ENCODE assay signal across 14 cellular contexts in genomic region chr5:139849501-139849900, GRCh38. TPM values are rescaled to one million over a fixed set of nuclear protein-coding genes. Genes with fewer than 3 reads are reported as not detected.
DNase-seq lines count a peak whose midpoint lies in the region; ATAC-seq and TF ChIP-seq lines count a peak whose summit lies in the region.
"Had no signal": no experiment of that assay in that cellular context is flagged by ENCODE, and none has a peak within 500 bp of the region (broad histone marks: within the 10 kb centered on the region; RNA-seq: fewer than 3 reads in every experiment).

No MANE protein-coding gene starts in this region.

- H3K27ac ChIP-seq in right atrium auricular region: no peak overlapping the region
- H3K27ac ChIP-seq in naive thymus-derived CD4-positive, alpha-beta T cell (ENCODE audit: low read depth, low read length): no peak overlapping the region
- peak overlapping the region; percentile 24 for H3K27ac ChIP-seq in upper lobe of right lung
- H3K27ac ChIP-seq in PC-3 (ENCODE audit: low read length): no peak overlapping the region
- H3K27ac ChIP-seq: brain microvascular endothelial cell had no signal

- no peak overlapping the region for H2AFZ ChIP-seq in PC-3 (ENCODE audit: low read length)

- no TSS peak for BruUV-seq in PC-3 (replicated peaks; lab: Mats Ljungman, UMichigan)

- H3K9ac ChIP-seq in PC-3 (ENCODE audit: low read length): no peak overlapping the region
- H3K9ac ChIP-seq: SK-N-SH had no signal

- POLR2A ChIA-PET in naive thymus-derived CD4-positive, alpha-beta T cell (lab: Charles Lee): interaction anchor here (0.6 to 2.1 kb wide), 4 partner anchors 13 to 551 kb away, joined by 3 to 7 read pairs (median 4); no protein-coding TSS in a partner anchor
- POLR2A ChIA-PET in PC-3 (lab: Charles Lee; ENCODE audit: unreplicated experiment): interaction anchor here (0.6 kb wide), 1 partner anchor 208 kb away, joined by 4 read pairs; no protein-coding TSS in a partner anchor

- intact Hi-C loops in left ventricle myocardium superior (cut with micrococcal nuclease): no loop called here
- intact Hi-C loops in activated T-helper 2 cell treated with anti-CD3 and anti-CD28 coated beads, Interferon-gamma antibody, Interleukin-2, Interleukin-4, amounts not matched to agents 10 μg/mL and 5 μg/mL and 100 μg/mL, durations not matched to agents 14 hours and 24 hours and 36 hours (cut with micrococcal nuclease): no loop called here
- intact Hi-C loops in naive thymus-derived CD4-positive, alpha-beta T cell (cut with micrococcal nuclease): loop anchor here (2.0 to 10.0 kb wide), 6 partner anchors 115 to 555 kb away; partner anchors contain the start of gene MATR3 (in 1 of the 2)
- intact Hi-C loops in upper lobe of right lung (cut with DNase I): no loop called here
- intact Hi-C loops in PC-3 (cut with micrococcal nuclease): no loop called here

- H3K9me3 ChIP-seq in right atrium auricular region: no peaks in the 10 kb centered on the region
- H3K9me3 ChIP-seq in naive thymus-derived CD4-positive, alpha-beta T cell (ENCODE audit: control insufficient read depth in 2 of 3, low read length in 3 of 3): no peaks in the 10 kb centered on the region
- H3K9me3 ChIP-seq in upper lobe of right lung: no peaks in the 10 kb centered on the region
- H3K9me3 ChIP-seq in PC-3 (ENCODE audit: low read length): no peaks in the 10 kb centered on the region
- H3K9me3 ChIP-seq: HAP-1, SK-N-SH had no signal

- H3K36me3 ChIP-seq in right atrium auricular region: no peaks in the 10 kb centered on the region
- H3K36me3 ChIP-seq in naive thymus-derived CD4-positive, alpha-beta T cell (ENCODE audit: control insufficient read depth in 2 of 3, insufficient read depth in 3 of 3, low read length in 3 of 3): no peaks in the 10 kb centered on the region
- H3K36me3 ChIP-seq in upper lobe of right lung: no peaks in the 10 kb centered on the region
- no peaks in the 10 kb centered on the region for H3K36me3 ChIP-seq in PC-3 (ENCODE audit: low read depth, low read length)
- H3K36me3 ChIP-seq: brain microvascular endothelial cell, HAP-1 had no signal

- no peak overlapping the region for H3K4me3 ChIP-seq in right atrium auricular region
- H3K4me3 ChIP-seq in naive thymus-derived CD4-positive, alpha-beta T cell (ENCODE audit: low read length): no peak overlapping the region
- H3K4me3 ChIP-seq in upper lobe of right lung: no peak overlapping the region
- H3K4me3 ChIP-seq in PC-3 (ENCODE audit: low read length): no peak overlapping the region
- H3K4me3 ChIP-seq: HAP-1 had no signal

- no peaks in the 10 kb centered on the region for H3F3A ChIP-seq in PC-3 (ENCODE audit: low read length, unreplicated experiment)

- H3K79me2 ChIP-seq in PC-3 (ENCODE audit: low read length): no peaks in the 10 kb centered on the region

- H3K9me2 ChIP-seq in PC-3 (replicated peaks; ENCODE audit: low read length): no peaks in the 10 kb centered on the region
- H3K9me2 ChIP-seq: SK-N-SH had no signal

- no peaks in the 10 kb centered on the region for H4K20me1 ChIP-seq in PC-3 (ENCODE audit: low read length)

- ATAC-seq in left ventricle myocardium superior: no peak
- no peak for ATAC-seq in naive thymus-derived CD4-positive, alpha-beta T cell
- ATAC-seq in upper lobe of right lung: no peak
- ATAC-seq in PC-3: no peak

- H3K4me3 Mint-ChIP-seq in activated T-helper 2 cell treated with anti-CD3 and anti-CD28 coated beads, Interferon-gamma antibody, Interleukin-2, Interleukin-4, amounts not matched to agents 10 μg/mL and 5 μg/mL and 100 μg/mL, durations not matched to agents 14 hours and 24 hours and 36 hours (ENCODE audit: low read depth): peak overlapping the region; percentile 34
- H3K4me3 Mint-ChIP-seq in naive thymus-derived CD4-positive, alpha-beta T cell: peak overlapping the region; percentile 12 to 84 (median 76)

- peaks cover 37% of the 10 kb centered on the region for H3K27me3 Mint-ChIP-seq in activated T-helper 2 cell treated with anti-CD3 and anti-CD28 coated beads, Interferon-gamma antibody, Interleukin-2, Interleukin-4, amounts not matched to agents 10 μg/mL and 5 μg/mL and 100 μg/mL, durations not matched to agents 14 hours and 24 hours and 36 hours (ENCODE audit: low read depth)
- peaks cover 2 to 50% (median 6%) of the 10 kb centered on the region in 5 donors for H3K27me3 Mint-ChIP-seq in naive thymus-derived CD4-positive, alpha-beta T cell

- H3K27me3 ChIP-seq in right atrium auricular region (no peaks in the 10 kb centered on the region), upper lobe of right lung (peaks cover 9% of the 10 kb centered on the region), PC-3 (ENCODE audit: low read length) (no peaks in the 10 kb centered on the region)
- H3K27me3 ChIP-seq in naive thymus-derived CD4-positive, alpha-beta T cell (ENCODE audit: control insufficient read depth in 2 of 2, insufficient read depth in 2 of 2, low read length in 2 of 2): no peaks in the 10 kb centered on the region

- no peak overlapping the region for H3K27ac Mint-ChIP-seq in activated T-helper 2 cell treated with anti-CD3 and anti-CD28 coated beads, Interferon-gamma antibody, Interleukin-2, Interleukin-4, amounts not matched to agents 10 μg/mL and 5 μg/mL and 100 μg/mL, durations not matched to agents 14 hours and 24 hours and 36 hours
- H3K27ac Mint-ChIP-seq in naive thymus-derived CD4-positive, alpha-beta T cell: peak overlapping the region in 8 of 9 donors; percentile 68 to 86 (median 77)

- peaks cover 0 to 17% of the 10 kb centered on the region in 2 donors for H3K4me1 ChIP-seq in right atrium auricular region
- peaks cover 0 to 5% of the 10 kb centered on the region in 2 donors for H3K4me1 ChIP-seq in naive thymus-derived CD4-positive, alpha-beta T cell (ENCODE audit: control insufficient read depth in 2 of 2, insufficient read depth in 2 of 2, low read length in 2 of 2)
- peaks cover 10% of the 10 kb centered on the region for H3K4me1 ChIP-seq in upper lobe of right lung
- H3K4me1 ChIP-seq in PC-3 (ENCODE audit: insufficient read depth, low read length): no peaks in the 10 kb centered on the region
- H3K4me1 ChIP-seq: HAP-1 had no signal

- CTCF ChIA-PET in naive thymus-derived CD4-positive, alpha-beta T cell (lab: Charles Lee): interaction anchor here (0.6 to 1.4 kb wide), 2 partner anchors 10 to 267 kb away, joined by 3 to 5 read pairs; no protein-coding TSS in a partner anchor
- CTCF ChIA-PET in PC-3 (lab: Charles Lee): interaction anchor here (1.5 kb wide), 1 partner anchor 62 kb away, joined by 4 read pairs; no protein-coding TSS in a partner anchor

- H3K9me3 Mint-ChIP-seq in activated T-helper 2 cell treated with anti-CD3 and anti-CD28 coated beads, Interferon-gamma antibody, Interleukin-2, Interleukin-4, amounts not matched to agents 10 μg/mL and 5 μg/mL and 100 μg/mL, durations not matched to agents 14 hours and 24 hours and 36 hours: no peaks in the 10 kb centered on the region
- no peaks in the 10 kb centered on the region for H3K9me3 Mint-ChIP-seq in naive thymus-derived CD4-positive, alpha-beta T cell

- H3K4me2 ChIP-seq in PC-3 (ENCODE audit: low read length): no peak overlapping the region
- H3K4me2 ChIP-seq: SK-N-SH had no signal

- DNase-seq in left ventricle myocardium superior: peak; percentile 18
- DNase-seq in right atrium auricular region (ENCODE audit: low spot score): no peak
- DNase-seq in activated T-helper 2 cell treated with anti-CD3 and anti-CD28 coated beads, Interferon-gamma antibody, Interleukin-2, Interleukin-4, amounts not matched to agents 10 μg/mL and 5 μg/mL and 100 μg/mL, durations not matched to agents 14 hours and 24 hours and 36 hours (ENCODE audit: low spot score): no peak
- DNase-seq in naive thymus-derived CD4-positive, alpha-beta T cell: no peak
- peak; percentile 53 for DNase-seq in upper lobe of right lung
- DNase-seq in HUDEP-2 (lab: John Stamatoyannopoulos, UW; ENCODE audit: unreplicated experiment in 76 of 76): no peak
- DNase-seq in T-helper 9 cell: no peak
- DNase-seq in PC-3: no peak
- DNase-seq: brain microvascular endothelial cell, NCI-H1048, NCI-H2227 treated with DMSO at 0.1 percent for 48 hours, SK-N-SH had no signal

- TF ChIP-seq CTCF in right atrium auricular region (IDR thresholded peaks at IDR 0.05) (no peak), upper lobe of right lung (IDR thresholded peaks at IDR 0.05) (no peak), PC-3 (conservative IDR thresholded peaks at IDR 0.05; ENCODE audit: low read depth, low read length) (no peak)

- H3K36me3 Mint-ChIP-seq in activated T-helper 2 cell treated with anti-CD3 and anti-CD28 coated beads, Interferon-gamma antibody, Interleukin-2, Interleukin-4, amounts not matched to agents 10 μg/mL and 5 μg/mL and 100 μg/mL, durations not matched to agents 14 hours and 24 hours and 36 hours (ENCODE audit: low read depth): no peaks in the 10 kb centered on the region
- H3K36me3 Mint-ChIP-seq in naive thymus-derived CD4-positive, alpha-beta T cell: no peaks in the 10 kb centered on the region

- peaks cover 4% of the 10 kb centered on the region for H3K4me1 Mint-ChIP-seq in activated T-helper 2 cell treated with anti-CD3 and anti-CD28 coated beads, Interferon-gamma antibody, Interleukin-2, Interleukin-4, amounts not matched to agents 10 μg/mL and 5 μg/mL and 100 μg/mL, durations not matched to agents 14 hours and 24 hours and 36 hours (ENCODE audit: low read depth)
- peaks cover 6 to 20% (median 17%) of the 10 kb centered on the region in 7 donors for H3K4me1 Mint-ChIP-seq in naive thymus-derived CD4-positive, alpha-beta T cell

RNA-seq across cellular contexts. Expression of gene PSD2, which starts 53.9 kb away (rescaled TPM):
- not detected for total RNA-seq in left ventricle myocardium superior
- total RNA-seq in right atrium auricular region: under 1 TPM; 0.12 to 0.19 TPM
- not detected in 2 replicates for total RNA-seq in activated T-helper 2 cell treated with anti-CD3 and anti-CD28 coated beads, Interferon-gamma antibody, Interleukin-2, Interleukin-4, amounts not matched to agents 10 μg/mL and 5 μg/mL and 100 μg/mL, durations not matched to agents 14 hours and 24 hours and 36 hours
- total RNA-seq in naive thymus-derived CD4-positive, alpha-beta T cell: under 1 TPM in 2 of 5 experiments, not detected in 3; 0.05 to 0.42 TPM
- polyA plus RNA-seq in naive thymus-derived CD4-positive, alpha-beta T cell: not detected
- total RNA-seq in upper lobe of right lung: not detected
- not detected in 2 replicates for total RNA-seq in PC-3 (2014; rRNA removed)
- polyA plus RNA-seq: liver had no signal

Comparison
In these comparisons a context has a peak if more than half of its experiments do, and no peak if none do; other contexts are left out.
1. DNase-seq: peak in left ventricle myocardium superior (single experiment) and upper lobe of right lung (single experiment); none in right atrium auricular region (single experiment), activated T-helper 2 cell treated with anti-CD3 and anti-CD28 coated beads, Interferon-gamma antibody, Interleukin-2, Interleukin-4, amounts not matched to agents 10 μg/mL and 5 μg/mL and 100 μg/mL, durations not matched to agents 14 hours and 24 hours and 36 hours (single experiment), naive thymus-derived CD4-positive, alpha-beta T cell (0 of 9), HUDEP-2 (0 of 76), T-helper 9 cell (single experiment) and PC-3 (single experiment).
2. intact Hi-C loops: an anchor here in naive thymus-derived CD4-positive, alpha-beta T cell (2.0 to 10.0 kb wide); none called in left ventricle myocardium superior, activated T-helper 2 cell treated with anti-CD3 and anti-CD28 coated beads, Interferon-gamma antibody, Interleukin-2, Interleukin-4, amounts not matched to agents 10 μg/mL and 5 μg/mL and 100 μg/mL, durations not matched to agents 14 hours and 24 hours and 36 hours, upper lobe of right lung and PC-3.